9 cellular contexts compared by ENCODE assay signal in genomic region chr9:131277673-131278420, GRCh38. TPM values are rescaled to one million over a fixed set of nuclear protein-coding genes. Genes with fewer than 3 reads are reported as not detected.
DNase-seq lines count a peak whose midpoint lies in the region; ATAC-seq, FAIRE-seq and TF ChIP-seq lines count a peak whose summit lies in the region.
"Had no signal": no experiment of that assay in that cellular context is flagged by ENCODE, and none has a peak within 500 bp of the region (broad histone marks: within the 10 kb centered on the region; RNA-seq: fewer than 3 reads in every experiment).

No MANE protein-coding gene starts in this region.

- intact Hi-C loops in CD8-positive, alpha-beta T cell (cut with DNase I, micrococcal nuclease) = loop anchor here (1.0 to 10.0 kb wide), 10 partner anchors 9 to 964 kb away; partner anchors contain the start of gene NUP214 (in 1 of the 2)
- intact Hi-C loops in activated CD4-positive, alpha-beta T cell treated with anti-CD3 and anti-CD28 coated beads for 36 hours (cut with DNase I, micrococcal nuclease) = loop anchor here (1.0 to 10.0 kb wide), 7 partner anchors 22 to 563 kb away; partner anchors contain the start of gene NUP214 (in 1 of the 2)
- intact Hi-C loops in kidney (cut with DNase I) = no loop called here

- peaks cover 38% of the 10 kb centered on the region for H3K36me3 Mint-ChIP-seq in CD8-positive, alpha-beta T cell
- H3K36me3 Mint-ChIP-seq in activated CD4-positive, alpha-beta T cell treated with anti-CD3 and anti-CD28 coated beads for 36 hours (ENCODE audit: low read depth) = peaks cover 30% of the 10 kb centered on the region

- ATAC-seq in CD8-positive, alpha-beta T cell = peak; percentile 51
- peak; percentile 55 for ATAC-seq in activated CD4-positive, alpha-beta T cell treated with anti-CD3 and anti-CD28 coated beads for 36 hours
- ATAC-seq in GM19035 (IDR thresholded peaks at IDR 0.05; ENCODE audit: unreplicated experiment) = no peak

- peaks cover 32% of the 10 kb centered on the region for H3K4me1 Mint-ChIP-seq in CD8-positive, alpha-beta T cell (ENCODE audit: low read depth)
- peaks cover 23% of the 10 kb centered on the region for H3K4me1 Mint-ChIP-seq in activated CD4-positive, alpha-beta T cell treated with anti-CD3 and anti-CD28 coated beads for 36 hours

- peak overlapping the region; percentile 90 for H3K4me3 Mint-ChIP-seq in CD8-positive, alpha-beta T cell
- peak overlapping the region; percentile 90 for H3K4me3 Mint-ChIP-seq in activated CD4-positive, alpha-beta T cell treated with anti-CD3 and anti-CD28 coated beads for 36 hours

- no peaks in the 10 kb centered on the region for H3K27me3 Mint-ChIP-seq in CD8-positive, alpha-beta T cell (ENCODE audit: low read depth)
- peaks cover 7% of the 10 kb centered on the region for H3K27me3 Mint-ChIP-seq in activated CD4-positive, alpha-beta T cell treated with anti-CD3 and anti-CD28 coated beads for 36 hours

- H3K27ac Mint-ChIP-seq in CD8-positive, alpha-beta T cell = peak overlapping the region; percentile 90
- H3K27ac Mint-ChIP-seq in activated CD4-positive, alpha-beta T cell treated with anti-CD3 and anti-CD28 coated beads for 36 hours = peak overlapping the region; percentile 71

- peaks cover 26% of the 10 kb centered on the region for H3K4me1 ChIP-seq in CD8-positive, alpha-beta T cell (ENCODE audit: insufficient read depth, low read length)
- H3K4me1 ChIP-seq in kidney (ENCODE audit: control insufficient read depth in 1 of 2, insufficient read depth in 1 of 2, low read depth in 1 of 2, low read length in 2 of 2) = peaks cover 0 to 4% of the 10 kb centered on the region in 2 donors

- POLR2A ChIA-PET in CD8-positive, alpha-beta T cell (lab: Charles Lee) = interaction anchor here (0.7 to 19.9 kb wide), 6 partner anchors 8 to 120 kb away, joined by 3 to 490 read pairs (median 6); no protein-coding TSS in a partner anchor
- POLR2A ChIA-PET in activated CD4-positive, alpha-beta T cell treated with anti-CD3 and anti-CD28 coated beads for 36 hours (lab: Charles Lee) = interaction anchor here (0.7 kb wide), 1 partner anchor 100 kb away, joined by 3 read pairs; no protein-coding TSS in a partner anchor

- no peak for TF ChIP-seq CTCF in CD8-positive, alpha-beta T cell (IDR thresholded peaks at IDR 0.05)
- no peak for TF ChIP-seq CTCF in HFF-Myc (IDR thresholded peaks at IDR 0.05; ENCODE audit: low read depth, low read length, missing control alignments)
- no peak for TF ChIP-seq CTCF in choroid plexus epithelial cell (conservative IDR thresholded peaks at IDR 0.05; ENCODE audit: low read depth, low read length)
- no peak for TF ChIP-seq CTCF in kidney (IDR thresholded peaks at IDR 0.05; ENCODE audit: borderline replicate concordance, extremely low read depth, insufficient read depth)

- no peak for FAIRE-seq in kidney (lab: Jason Lieb, UNC)

- no peak overlapping the region for H3K9ac ChIP-seq in kidney (ENCODE audit: low read length in 2 of 2)

- no peaks in the 10 kb centered on the region for H3K27me3 ChIP-seq in CD8-positive, alpha-beta T cell (ENCODE audit: insufficient read depth, low read length)

- no peaks in the 10 kb centered on the region for H3K36me3 ChIP-seq in CD8-positive, alpha-beta T cell (ENCODE audit: insufficient read depth, low read length)
- H3K36me3 ChIP-seq in kidney (ENCODE audit: control insufficient read depth in 1 of 2, insufficient read depth in 2 of 2, low read length in 2 of 2) = no peaks in the 10 kb centered on the region

- no peaks in the 10 kb centered on the region for H3K9me3 ChIP-seq in CD8-positive, alpha-beta T cell (ENCODE audit: low read length)
- H3K9me3 ChIP-seq in kidney (ENCODE audit: control insufficient read depth in 1 of 2, low read length in 2 of 2) = no peaks in the 10 kb centered on the region

- peak overlapping the region; percentile 57 for H3K27ac ChIP-seq in CD8-positive, alpha-beta T cell (ENCODE audit: low read depth, low read length)
- no peak overlapping the region for H3K27ac ChIP-seq in kidney (ENCODE audit: low read depth in 2 of 2, low read length in 2 of 2)

- peak overlapping the region; percentile 59 for H3K4me3 ChIP-seq in CD8-positive, alpha-beta T cell (ENCODE audit: low read depth, low read length)
- H3K4me3 ChIP-seq in HFF-Myc (replicated peaks; ENCODE audit: low read depth, low read length) (peak overlapping the region; percentile 32), choroid plexus epithelial cell (ENCODE audit: low read depth, low read length) (peak overlapping the region; percentile 46), kidney (ENCODE audit: low read length in 2 of 2) (peak overlapping the region in 1 of 2 donors; percentile 29)

- no peaks in the 10 kb centered on the region for H3K9me3 Mint-ChIP-seq in CD8-positive, alpha-beta T cell
- H3K9me3 Mint-ChIP-seq in activated CD4-positive, alpha-beta T cell treated with anti-CD3 and anti-CD28 coated beads for 36 hours (ENCODE audit: low read depth) = no peaks in the 10 kb centered on the region

- CTCF ChIA-PET in CD8-positive, alpha-beta T cell (lab: Charles Lee) = interaction anchor here (1.0 kb wide), 2 partner anchors 22 to 72 kb away, joined by 3 read pairs; no protein-coding TSS in a partner anchor
- CTCF ChIA-PET in activated CD4-positive, alpha-beta T cell treated with anti-CD3 and anti-CD28 coated beads for 36 hours (lab: Charles Lee) = interaction anchor here (0.6 to 1.7 kb wide), 4 partner anchors 8 to 500 kb away, joined by 3 to 7 read pairs (median 4); partner anchors contain the start of gene POMT1

- peak; percentile 43 to 80 (median 71) for DNase-seq in CD8-positive, alpha-beta T cell
- DNase-seq in HFF-Myc (ENCODE audit: extremely low read depth, low read depth) = peak; percentile 22
- peak; percentile 66 for DNase-seq in NCI-H460 (ENCODE audit: extremely low read depth, low read depth)
- peak; percentile 88 for DNase-seq in activated CD4-positive, alpha-beta T cell treated with anti-CD3 and anti-CD28 coated beads for 36 hours
- peak; percentile 86 for DNase-seq in choroid plexus epithelial cell (ENCODE audit: low read depth)
- peak; percentile 90 for DNase-seq in kidney
- DNase-seq in stimulated activated CD4-positive, alpha-beta T cell treated with anti-CD3 and anti-CD28 coated beads, Interleukin-15, amount 100 ng/mL, for 24 hours = peak; percentile 85

RNA-seq across cellular contexts. Expression of gene FAM78A, which starts 1.5 kb away (rescaled TPM):
- 10 to 100 TPM; 44.0 to 44.2 TPM for total RNA-seq in CD8-positive, alpha-beta T cell
- total RNA-seq in NCI-H460 (2014; rRNA removed; shearing (Covaris generic)) = 0.72 and 1.1 TPM in 2 replicates
- 0.13 and 0.91 TPM in 2 replicates for polyA plus RNA-seq in NCI-H460 (2014; cell fraction: nucleus; rRNA removed)
- 10 to 100 TPM; 36.6 to 52.3 TPM for total RNA-seq in activated CD4-positive, alpha-beta T cell treated with anti-CD3 and anti-CD28 coated beads for 36 hours
- total RNA-seq in kidney = 6.1 TPM
- polyA plus RNA-seq in kidney (ENCODE audit: insufficient read depth, low read depth, low replicate concordance) = 1.6 TPM

RNA-seq across cellular contexts. Expression of gene PLPP7, which starts 11.7 kb away (rescaled TPM):
- not detected for total RNA-seq in CD8-positive, alpha-beta T cell
- total RNA-seq in NCI-H460 (2014; rRNA removed; shearing (Covaris generic)) = 0.10 and 0.14 TPM in 2 replicates
- not detected in 2 replicates for polyA plus RNA-seq in NCI-H460 (2014; cell fraction: nucleus; rRNA removed)
- total RNA-seq in activated CD4-positive, alpha-beta T cell treated with anti-CD3 and anti-CD28 coated beads for 36 hours = under 1 TPM; 0.14 to 0.30 TPM
- total RNA-seq in kidney = 4.0 TPM
- polyA plus RNA-seq in kidney (ENCODE audit: insufficient read depth, low read depth, low replicate concordance) = 5.5 TPM
- total RNA-seq: T-helper 1 cell treated with Interleukin-12 subunit alpha and Interleukin-12 subunit beta and Interleukin-4 antibody, amounts not matched to agents 30 ng/mL and 1 ng/mL, for 36 hours had no signal

Comparison
In these comparisons a context has a peak if more than half of its experiments do, and no peak if none do; other contexts are left out.
1. DNase-seq: peak in every context shown above with its lines; median percentile 90 in kidney; 88 in activated CD4-positive, alpha-beta T cell treated with anti-CD3 and anti-CD28 coated beads for 36 hours; 86 in choroid plexus epithelial cell; 85 in stimulated activated CD4-positive, alpha-beta T cell treated with anti-CD3 and anti-CD28 coated beads, Interleukin-15, amount 100 ng/mL, for 24 hours; 71 in CD8-positive, alpha-beta T cell; 66 in NCI-H460; 22 in HFF-Myc.